25 cellular contexts compared by ENCODE assay signal in the genomic region with DNA sequence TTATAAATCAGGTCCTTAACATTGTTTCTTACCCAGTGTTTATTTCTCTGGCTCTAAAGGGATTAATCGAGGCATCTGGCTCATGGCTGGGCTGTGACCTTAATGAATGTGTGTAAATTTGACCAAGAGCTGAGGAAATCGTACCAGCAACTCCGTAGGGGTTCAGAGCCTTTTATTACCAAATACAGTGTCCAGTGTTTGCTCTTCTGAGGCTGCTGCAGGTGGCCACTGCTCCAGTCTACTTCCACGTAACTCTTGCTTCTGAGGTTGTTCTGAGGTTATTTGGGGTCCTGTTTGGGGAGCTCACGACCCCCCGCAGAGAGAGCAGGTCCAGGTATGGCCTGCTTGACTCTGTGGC. TPM values are rescaled to one million over a fixed set of nuclear protein-coding genes. Genes with fewer than 3 reads are reported as not detected.
DNase-seq lines count a peak whose midpoint lies in the region; ATAC-seq and TF ChIP-seq lines count a peak whose summit lies in the region.
"Had no signal": no experiment of that assay in that cellular context is flagged by ENCODE, and none has a peak within 500 bp of the region (broad histone marks: within the 10 kb centered on the region; RNA-seq: fewer than 3 reads in every experiment).

No MANE protein-coding gene starts in this region.

- H3K4me3 Mint-ChIP-seq in naive thymus-derived CD4-positive, alpha-beta T cell: peak overlapping the region in 4 of 10 donors; percentile 11 to 40 (median 14)
- H3K4me3 Mint-ChIP-seq: activated CD4-positive, alpha-beta T cell treated with anti-CD3 and anti-CD28 coated beads, Interleukin-2, amount 10 ng/mL, durations not matched to agents 7 days and 5 days; immature natural killer cell; T-helper 2 cell treated with Interferon-gamma antibody and Interleukin-4, amounts not matched to agents 5 μg/mL and 100 μg/mL, for 36 hours had no signal

- H3K9me3 ChIP-seq in right atrium auricular region: no peaks in the 10 kb centered on the region
- no peaks in the 10 kb centered on the region for H3K9me3 ChIP-seq in naive thymus-derived CD4-positive, alpha-beta T cell (ENCODE audit: control insufficient read depth in 2 of 3, low read length in 3 of 3)
- H3K9me3 ChIP-seq: BLaER1, Caco-2 had no signal

- DNase-seq in right atrium auricular region (ENCODE audit: low spot score): peak; percentile 28
- no peak for DNase-seq in left cardiac atrium
- peak; percentile 24 for DNase-seq in ecto neural progenitor cell (ENCODE audit: low spot score)
- no peak for DNase-seq in naive thymus-derived CD4-positive, alpha-beta T cell
- no peak for DNase-seq in HPDE6-E6E7 (ENCODE audit: extremely low spot score)
- DNase-seq in G401 (ENCODE audit: low spot score): no peak
- DNase-seq: activated CD4-positive, alpha-beta T cell treated with anti-CD3 and anti-CD28 coated beads, Interleukin-2, amount 10 ng/mL, durations not matched to agents 7 days and 5 days; activated effector memory CD4-positive, alpha-beta T cell treated with Interleukin-2 at 50 U/mL for 16 hours; Caco-2; cerebellar nuclear complex; DMS79 treated with DMSO at 0.1 percent for 48 hours; foreskin melanocyte; immature natural killer cell; left ventricle myocardium superior; NCI-H187 treated with DMSO at 0.1 percent for 48 hours; NCI-H526; OCI-M1; posterior cingulate gyrus; substantia nigra had no signal

- H3K4me1 Mint-ChIP-seq in naive thymus-derived CD4-positive, alpha-beta T cell: peaks cover 25 to 94% (median 85%) of the 10 kb centered on the region in 7 donors

- H3K4me1 ChIP-seq in right atrium auricular region: peaks cover 0 to 40% of the 10 kb centered on the region in 2 donors
- H3K4me1 ChIP-seq in naive thymus-derived CD4-positive, alpha-beta T cell (ENCODE audit: control insufficient read depth in 2 of 2, insufficient read depth in 2 of 2, low read length in 2 of 2): peaks cover 0 to 66% of the 10 kb centered on the region in 2 donors
- H3K4me1 ChIP-seq: Caco-2 had no signal

- in situ Hi-C loops in G401 (cut with HindIII; ENCODE audit: low sequenced_read_pairs): no loop called here

- H3K27me3 Mint-ChIP-seq in naive thymus-derived CD4-positive, alpha-beta T cell: peaks cover 0 to 78% (median 0%) of the 10 kb centered on the region in 5 donors

- POLR2A ChIA-PET in naive thymus-derived CD4-positive, alpha-beta T cell (lab: Charles Lee): interaction anchor here (0.6 to 1.2 kb wide), 2 partner anchors 16 kb away, joined by 3 read pairs; no protein-coding TSS in a partner anchor

- no peaks in the 10 kb centered on the region for H3K27me3 ChIP-seq in right atrium auricular region
- H3K27me3 ChIP-seq in naive thymus-derived CD4-positive, alpha-beta T cell (ENCODE audit: control insufficient read depth in 2 of 2, insufficient read depth in 2 of 2, low read length in 2 of 2): no peaks in the 10 kb centered on the region
- H3K27me3 ChIP-seq: hepatocyte had no signal

- CTCF ChIA-PET in naive thymus-derived CD4-positive, alpha-beta T cell (lab: Charles Lee): interaction anchor here (0.9 kb wide), 1 partner anchor 170 kb away, joined by 3 read pairs; a partner anchor contains a TSS

- TF ChIP-seq CTCF in right atrium auricular region (IDR thresholded peaks at IDR 0.05): no peak

- intact Hi-C loops in left cardiac atrium (cut with DNase I): no loop called here
- intact Hi-C loops in naive thymus-derived CD4-positive, alpha-beta T cell (cut with micrococcal nuclease): no loop called here

- H3K9me3 Mint-ChIP-seq in naive thymus-derived CD4-positive, alpha-beta T cell: no peaks in the 10 kb centered on the region
- H3K9me3 Mint-ChIP-seq: activated CD4-positive, alpha-beta T cell treated with anti-CD3 and anti-CD28 coated beads, Interleukin-2, amount 10 ng/mL, durations not matched to agents 7 days and 5 days; immature natural killer cell; T-helper 2 cell treated with Interferon-gamma antibody and Interleukin-4, amounts not matched to agents 5 μg/mL and 100 μg/mL, for 36 hours had no signal

- peaks cover 0 to 27% (median 14%) of the 10 kb centered on the region in 5 donors for H3K36me3 Mint-ChIP-seq in naive thymus-derived CD4-positive, alpha-beta T cell

- H3K27ac ChIP-seq in right atrium auricular region: no peak overlapping the region
- no peak overlapping the region for H3K27ac ChIP-seq in naive thymus-derived CD4-positive, alpha-beta T cell (ENCODE audit: low read depth, low read length)
- H3K27ac ChIP-seq: BLaER1, hepatocyte, KMS-11, VCaP had no signal

- peak overlapping the region in 8 of 9 donors; percentile 53 to 84 (median 70) for H3K27ac Mint-ChIP-seq in naive thymus-derived CD4-positive, alpha-beta T cell
- H3K27ac Mint-ChIP-seq: activated CD4-positive, alpha-beta T cell treated with anti-CD3 and anti-CD28 coated beads, Interleukin-2, amount 10 ng/mL, durations not matched to agents 7 days and 5 days; T-helper 2 cell treated with Interferon-gamma antibody and Interleukin-4, amounts not matched to agents 5 μg/mL and 100 μg/mL, for 36 hours had no signal

- H3K4me3 ChIP-seq in right atrium auricular region: no peak overlapping the region
- H3K4me3 ChIP-seq in naive thymus-derived CD4-positive, alpha-beta T cell (ENCODE audit: low read length): no peak overlapping the region
- H3K4me3 ChIP-seq: BLaER1, hepatocyte had no signal

- no peaks in the 10 kb centered on the region for H3K36me3 ChIP-seq in right atrium auricular region
- peaks cover 0 to 65% (median 11%) of the 10 kb centered on the region in 3 experiments for H3K36me3 ChIP-seq in naive thymus-derived CD4-positive, alpha-beta T cell (ENCODE audit: control insufficient read depth in 2 of 3, insufficient read depth in 3 of 3, low read length in 3 of 3)
- H3K36me3 ChIP-seq: BLaER1 had no signal

- ATAC-seq in left cardiac atrium (no peak), HG03175 (IDR thresholded peaks at IDR 0.05; ENCODE audit: unreplicated experiment) (no peak)
- ATAC-seq in naive thymus-derived CD4-positive, alpha-beta T cell: no peak
- ATAC-seq: left ventricle myocardium superior had no signal

RNA-seq across cellular contexts. Expression of a gene that starts 33.6 kb away (rescaled TPM):
- total RNA-seq in right atrium auricular region (10 to 100 TPM in 1 of 2 donors, 1 to 10 TPM in 1; 9.4 to 13.6 TPM), left cardiac atrium (10 to 100 TPM; 11.0 to 14.8 TPM)
- 10 to 100 TPM; 28.8 to 85.5 (median 69.9) TPM for total RNA-seq in naive thymus-derived CD4-positive, alpha-beta T cell
- polyA plus RNA-seq in naive thymus-derived CD4-positive, alpha-beta T cell: 10 to 100 TPM; 16.0 to 30.4 TPM
- 5.3 and 5.5 TPM in 2 replicates for total RNA-seq in G401 (2014; rRNA removed; shearing (Covaris generic))

Comparison
In these comparisons a context has a peak if more than half of its experiments do, and no peak if none do; other contexts are left out.
1. DNase-seq: peak in right atrium auricular region (single experiment) and ecto neural progenitor cell (single experiment); none in left cardiac atrium (single experiment), naive thymus-derived CD4-positive, alpha-beta T cell (0 of 9), HPDE6-E6E7 (single experiment) and G401 (single experiment).